12 cellular contexts compared by ENCODE assay signal in the genomic region with DNA sequence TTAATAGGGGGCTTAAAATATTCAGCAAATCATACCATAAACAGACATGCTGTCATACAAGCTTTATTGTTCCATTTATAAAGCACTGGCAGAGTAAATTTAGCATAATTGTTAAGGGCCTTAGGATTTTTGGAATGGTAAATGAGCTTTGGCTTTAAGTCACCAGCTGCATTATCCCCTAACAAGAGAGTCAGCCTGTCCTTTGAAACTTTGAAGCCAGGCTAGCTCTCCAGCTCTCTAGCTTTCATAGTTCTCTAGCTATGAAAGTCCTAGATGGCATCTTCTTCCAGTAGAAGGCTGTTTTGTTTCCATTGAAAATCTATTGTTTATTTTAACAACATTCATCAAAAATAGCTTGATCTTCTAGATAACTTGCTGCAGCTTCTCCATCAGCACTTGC.
DNase-seq lines count a peak whose midpoint lies in the region; ATAC-seq and TF ChIP-seq lines count a peak whose summit lies in the region.
"Had no signal": no experiment of that assay in that cellular context is flagged by ENCODE, and none has a peak within 500 bp of the region (broad histone marks: within the 10 kb centered on the region; RNA-seq: fewer than 3 reads in every experiment).

No MANE protein-coding gene starts in this region.

- H3K9me3 ChIP-seq in MM.1S (replicated peaks; ENCODE audit: insufficient read depth, low read length) = no peaks in the 10 kb centered on the region

- H3K9me2 ChIP-seq in MM.1S (replicated peaks; ENCODE audit: insufficient read depth, low read length) = no peaks in the 10 kb centered on the region

- no peaks in the 10 kb centered on the region for H3K27me3 ChIP-seq in MM.1S (replicated peaks; ENCODE audit: insufficient read depth, low read length)

- no peak overlapping the region for H3K27ac ChIP-seq in MM.1S (ENCODE audit: low read length)

- peak overlapping the region in 1 of 2 donors; percentile 77 for H3K27ac Mint-ChIP-seq in effector memory CD8-positive, alpha-beta T cell
- H3K27ac Mint-ChIP-seq: H9 had no signal

- H3K36me3 Mint-ChIP-seq in effector memory CD8-positive, alpha-beta T cell (ENCODE audit: insufficient read depth) = no peaks in the 10 kb centered on the region

- H3K4me3 ChIP-seq in MM.1S (ENCODE audit: low read length) = peak overlapping the region; percentile 53

- no peak for DNase-seq in MM.1S
- DNase-seq in effector memory CD8-positive, alpha-beta T cell = no peak
- DNase-seq in sciatic nerve (ENCODE audit: low spot score) = no peak
- no peak for DNase-seq in retina
- DNase-seq: activated CD4-positive, alpha-beta T cell treated with anti-CD3 and anti-CD28 coated beads, Interleukin-2, amount 50 U/mL, for 4 hours; effector CD8-positive, alpha-beta T cell; H9; stimulated activated CD4-positive, alpha-beta T cell treated with anti-CD3 and anti-CD28 coated beads, Interleukin-4, amount 100 ng/mL, for 4 hours had no signal

- ATAC-seq in GM18511 (IDR thresholded peaks at IDR 0.05; ENCODE audit: unreplicated experiment) (peak; percentile 35), sciatic nerve (peak; percentile 43), HG03442 (IDR thresholded peaks at IDR 0.05; ENCODE audit: unreplicated experiment) (no peak), GM18505 (IDR thresholded peaks at IDR 0.05; ENCODE audit: unreplicated experiment) (no peak), GM21723 (IDR thresholded peaks at IDR 0.05; ENCODE audit: unreplicated experiment) (no peak)
- ATAC-seq in effector memory CD8-positive, alpha-beta T cell (replicated peaks) = no peak

- H3K4me2 ChIP-seq in MM.1S (ENCODE audit: low read depth, low read length) = peak overlapping the region; percentile 73

- peak overlapping the region; percentile 49 to 68 for H3K4me3 Mint-ChIP-seq in effector memory CD8-positive, alpha-beta T cell
- H3K4me3 Mint-ChIP-seq: H9 had no signal

- intact Hi-C loops in sciatic nerve (cut with DNase I) = no loop called here

- H4K20me1 ChIP-seq in MM.1S (ENCODE audit: insufficient read depth, low read length) = no peaks in the 10 kb centered on the region

- H3K4me1 ChIP-seq in MM.1S (ENCODE audit: low read length) = no peaks in the 10 kb centered on the region

- H3K9me3 Mint-ChIP-seq in effector memory CD8-positive, alpha-beta T cell = peaks cover 0 to 3% of the 10 kb centered on the region in 2 donors
- H3K9me3 Mint-ChIP-seq: H9 had no signal

- peak overlapping the region; percentile 64 for H2AFZ ChIP-seq in MM.1S (ENCODE audit: low read length)

- no peak overlapping the region for H3K9ac ChIP-seq in MM.1S (ENCODE audit: low read length)

- no peaks in the 10 kb centered on the region for H3K36me3 ChIP-seq in MM.1S (replicated peaks; ENCODE audit: insufficient read depth, low read length)

- no peak for TF ChIP-seq CTCF in MM.1S (IDR thresholded peaks at IDR 0.05; ENCODE audit: low read length)

- no peaks in the 10 kb centered on the region for H3F3A ChIP-seq in MM.1S (ENCODE audit: insufficient read depth, low read length)

- no peaks in the 10 kb centered on the region for H3K79me2 ChIP-seq in MM.1S (ENCODE audit: low read length)

- H3K27me3 Mint-ChIP-seq in effector memory CD8-positive, alpha-beta T cell = no peaks in the 10 kb centered on the region

- TF ChIP-seq POLR2A in GM18505 (IDR thresholded peaks at IDR 0.05; ENCODE audit: borderline replicate concordance, extremely low read depth, insufficient read depth, insufficient read length) = no peak

- H3K4me1 Mint-ChIP-seq in effector memory CD8-positive, alpha-beta T cell (ENCODE audit: low read depth in 2 of 2) = peaks cover 0 to 3% of the 10 kb centered on the region in 2 donors
- H3K4me1 Mint-ChIP-seq: H9 had no signal

Comparison
In these comparisons a context has a peak if more than half of its experiments do, and no peak if none do; other contexts are left out.
1. ATAC-seq: peak in GM18511 (single experiment) and sciatic nerve (single experiment); none in effector memory CD8-positive, alpha-beta T cell (single experiment), HG03442 (single experiment), GM18505 (single experiment) and GM21723 (single experiment).